ENCODE assay signal across 12 cellular contexts in the genomic region with DNA sequence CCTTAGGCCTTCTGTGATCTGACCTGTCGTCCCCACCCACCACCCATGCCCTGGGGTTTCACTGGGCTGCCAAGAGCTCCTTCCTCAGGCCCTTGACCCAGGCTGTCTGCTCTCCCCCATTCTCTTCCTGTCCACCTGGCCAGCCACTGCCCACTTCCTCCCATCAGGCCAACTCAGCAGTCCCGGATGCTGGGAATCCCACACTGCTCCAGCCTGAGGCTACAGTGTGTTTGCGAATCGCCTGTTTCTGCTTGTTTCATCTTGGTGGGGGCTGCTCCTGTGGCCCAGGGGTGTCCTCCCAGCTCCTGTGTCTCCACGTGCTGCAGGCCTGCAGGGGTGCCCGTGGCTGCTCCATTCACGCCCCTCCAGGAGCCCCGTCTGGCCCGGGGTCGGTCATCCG. TPM values are rescaled to one million over a fixed set of nuclear protein-coding genes. Genes with fewer than 3 reads are reported as not detected.
DNase-seq lines count a peak whose midpoint lies in the region; ATAC-seq and TF ChIP-seq lines count a peak whose summit lies in the region.
"Had no signal": no experiment of that assay in that cellular context is flagged by ENCODE, and none has a peak within 500 bp of the region (broad histone marks: within the 10 kb centered on the region; RNA-seq: fewer than 3 reads in every experiment).

No MANE protein-coding gene starts in this region.

- no peaks in the 10 kb centered on the region for H3K9me3 ChIP-seq in OCI-LY7 (ENCODE audit: low read length)
- H3K9me3 ChIP-seq in mammary epithelial cell (replicated peaks; ENCODE audit: insufficient read depth, low read length): no peaks in the 10 kb centered on the region
- H3K9me3 ChIP-seq in neural progenitor cell (ENCODE audit: low read depth): no peaks in the 10 kb centered on the region
- H3K9me3 ChIP-seq in WERI-Rb-1 (ENCODE audit: severe bottlenecking): no peaks in the 10 kb centered on the region

- in situ Hi-C loops in mammary epithelial cell (cut with MboI; ENCODE audit: low sequenced_read_pairs in 2 of 2): loop anchor here in 1 of 2 donors (5.0 to 25.0 kb wide), 2 partner anchors 73 to 348 kb away; partner anchors contain the start of genes CHTF18, RPUSD1 and SSTR5

- TF ChIP-seq CTCF in OCI-LY7 (conservative IDR thresholded peaks at IDR 0.05; ENCODE audit: low read length) (no peak), mammary epithelial cell (conservative IDR thresholded peaks at IDR 0.05 in 1 of 2, IDR thresholded peaks at IDR 0.05 in 1 of 2; ENCODE audit: extremely low read depth in 1 of 2, insufficient read depth in 1 of 2, low read depth in 1 of 2, low read length in 2 of 2) (no peak), neural progenitor cell (IDR thresholded peaks at IDR 0.05) (no peak), WERI-Rb-1 (IDR thresholded peaks at IDR 0.05; ENCODE audit: low read depth, low read length) (no peak)

- BruUV-seq in OCI-LY7 (replicated peaks; lab: Mats Ljungman, UMichigan) (no TSS peak), mammary epithelial cell (replicated peaks; lab: Mats Ljungman, UMichigan) (no TSS peak)

- POLR2A ChIA-PET in OCI-LY7 (lab: Charles Lee): interaction anchor here (2.0 kb wide), 1 partner anchor 14 kb away, joined by 5 read pairs; no protein-coding TSS in a partner anchor

- peak; percentile 51 for DNase-seq in Daoy (ENCODE audit: low read depth)
- no peak for DNase-seq in OCI-LY7 (ENCODE audit: low spot score)
- no peak for DNase-seq in mammary epithelial cell
- DNase-seq in neural progenitor cell (ENCODE audit: low spot score): no peak
- no peak for DNase-seq in WERI-Rb-1
- DNase-seq: activated CD8-positive, alpha-beta memory T cell treated with anti-CD3 and anti-CD28 coated beads, Interleukin-2, amount 50 U/mL, for 4 hours; activated naive CD4-positive, alpha-beta T cell treated with anti-CD3 and anti-CD28 coated beads, Interleukin-2, amount 50 U/mL, for 16 hours; stimulated activated naive CD8-positive, alpha-beta T cell treated with anti-CD3 and anti-CD28 coated beads, Interleukin-15, Interleukin-2, amounts not matched to agents 100 U/mL and 50 U/mL, for 24 hours had no signal

- H3K4me3 ChIP-seq in OCI-LY7 (ENCODE audit: low read depth, low read length, poor library complexity, severe bottlenecking) (no peak overlapping the region), mammary epithelial cell (replicated peaks in 1 of 3; ENCODE audit: insufficient read depth in 1 of 3, low read depth in 2 of 3, low read length in 3 of 3) (no peak overlapping the region), neural progenitor cell (no peak overlapping the region), WERI-Rb-1 (ENCODE audit: low read depth, low read length) (no peak overlapping the region)
- H3K4me3 ChIP-seq: SK-N-MC had no signal

- no peak for ATAC-seq in GM18517 (IDR thresholded peaks at IDR 0.05; ENCODE audit: unreplicated experiment)
- ATAC-seq in GM21619 (IDR thresholded peaks at IDR 0.05; ENCODE audit: unreplicated experiment): no peak

- H3K4me3 Mint-ChIP-seq in neural progenitor cell: peak overlapping the region; percentile 77
- H3K4me3 Mint-ChIP-seq: natural killer cell treated with Interleukin-12 subunit alpha and Interleukin-12 subunit beta and Interleukin-15 and Interleukin-18, amount 100 ng/mL, for 72 hours had no signal

- no peak overlapping the region for H2AFZ ChIP-seq in OCI-LY7 (ENCODE audit: low read length)
- no peak overlapping the region for H2AFZ ChIP-seq in mammary epithelial cell (ENCODE audit: low read depth, low read length)
- H2AFZ ChIP-seq in neural progenitor cell (replicated peaks): no peak overlapping the region

- H3K79me2 ChIP-seq in OCI-LY7 (ENCODE audit: insufficient read depth, low read depth, low read length) (no peaks in the 10 kb centered on the region), mammary epithelial cell (ENCODE audit: insufficient read depth, low read length) (no peaks in the 10 kb centered on the region), neural progenitor cell (ENCODE audit: low read depth) (no peaks in the 10 kb centered on the region)

- peak overlapping the region; percentile 58; the same call in 1 of the 2 replicates for H3K4me2 ChIP-seq in OCI-LY7 (ENCODE audit: low read length)
- peak overlapping the region; percentile 79 for H3K4me2 ChIP-seq in mammary epithelial cell (ENCODE audit: insufficient read depth, low read depth, low read length)
- H3K4me2 ChIP-seq in neural progenitor cell: peak overlapping the region; percentile 73

- no peak overlapping the region for H3K27ac Mint-ChIP-seq in neural progenitor cell
- H3K27ac Mint-ChIP-seq: natural killer cell treated with Interleukin-12 subunit alpha and Interleukin-12 subunit beta and Interleukin-15 and Interleukin-18, amount 100 ng/mL, for 72 hours had no signal

- H3K27me3 Mint-ChIP-seq in neural progenitor cell (ENCODE audit: insufficient read depth, low read depth): peaks cover 10% of the 10 kb centered on the region

- peaks cover 25% of the 10 kb centered on the region for H3K4me1 ChIP-seq in OCI-LY7 (ENCODE audit: insufficient read depth, low read length, poor library complexity, severe bottlenecking)
- H3K4me1 ChIP-seq in mammary epithelial cell (ENCODE audit: insufficient read depth, low read length): peaks cover 22% of the 10 kb centered on the region
- peaks cover 37% of the 10 kb centered on the region for H3K4me1 ChIP-seq in neural progenitor cell

- peaks cover 2% of the 10 kb centered on the region for H3K36me3 Mint-ChIP-seq in neural progenitor cell
- H3K36me3 Mint-ChIP-seq: natural killer cell treated with Interleukin-12 subunit alpha and Interleukin-12 subunit beta and Interleukin-15 and Interleukin-18, amount 100 ng/mL, for 72 hours had no signal

- H3K36me3 ChIP-seq in OCI-LY7 (ENCODE audit: insufficient read depth, low read length): no peaks in the 10 kb centered on the region
- no peaks in the 10 kb centered on the region for H3K36me3 ChIP-seq in mammary epithelial cell (ENCODE audit: insufficient read depth, low read length)
- no peaks in the 10 kb centered on the region for H3K36me3 ChIP-seq in neural progenitor cell
- no peaks in the 10 kb centered on the region; the same call in 1 of the 2 replicates for H3K36me3 ChIP-seq in WERI-Rb-1

- H3K27me3 ChIP-seq in mammary epithelial cell (ENCODE audit: insufficient read depth, low read length) (peaks cover 7% of the 10 kb centered on the region), neural progenitor cell (peaks cover 56% of the 10 kb centered on the region), WERI-Rb-1 (ENCODE audit: insufficient read depth, low read depth, severe bottlenecking) (peaks cover 10% of the 10 kb centered on the region)

- CTCF ChIA-PET in OCI-LY7 (lab: Charles Lee; ENCODE audit: unreplicated experiment): no interaction called here
- CTCF ChIA-PET in mammary epithelial cell (lab: Charles Lee; ENCODE audit: low non-redundant PET): no interaction called here

- H3F3A ChIP-seq in neural progenitor cell (ENCODE audit: low read depth): peaks cover 34% of the 10 kb centered on the region

- intact Hi-C loops in OCI-LY7 (cut with micrococcal nuclease; ENCODE audit: unreplicated experiment) (no loop called here), mammary epithelial cell (cut with micrococcal nuclease) (loop anchor here (2.0 kb wide), 1 partner anchor 29 kb away; the partner anchor contains the start of gene JMJD8)

- WGBS in mammary epithelial cell (ENCODE audit: low coverage, missing lambda C conversion rate): 64% methylated on average over 9 of the region's 11 CpGs

- H3K9me3 Mint-ChIP-seq in neural progenitor cell: no peaks in the 10 kb centered on the region
- H3K9me3 Mint-ChIP-seq: natural killer cell treated with Interleukin-12 subunit alpha and Interleukin-12 subunit beta and Interleukin-15 and Interleukin-18, amount 100 ng/mL, for 72 hours had no signal

- no peak overlapping the region for H3K27ac ChIP-seq in OCI-LY7 (ENCODE audit: low read depth, low read length, poor library complexity, severe bottlenecking)
- no peak overlapping the region for H3K27ac ChIP-seq in mammary epithelial cell (ENCODE audit: insufficient read depth, low read depth, low read length)
- no peak overlapping the region for H3K27ac ChIP-seq in neural progenitor cell
- H3K27ac ChIP-seq in WERI-Rb-1: no peak overlapping the region
- H3K27ac ChIP-seq: SK-N-MC had no signal

- dilution Hi-C loops in mammary epithelial cell (cut with HindIII; ENCODE audit: low sequenced_read_pairs): loop anchor here (5.0 to 25.0 kb wide), 7 partner anchors 57 to 673 kb away; partner anchors contain the start of genes CHTF18 and RPUSD1

- H4K20me1 ChIP-seq in OCI-LY7 (ENCODE audit: insufficient read depth, low read length) (no peaks in the 10 kb centered on the region), mammary epithelial cell (ENCODE audit: insufficient read depth, low read length) (no peaks in the 10 kb centered on the region), neural progenitor cell (ENCODE audit: low read depth) (peaks cover 41% of the 10 kb centered on the region)

- H3K9ac ChIP-seq in mammary epithelial cell (ENCODE audit: insufficient read depth, low read length): no peak overlapping the region
- no peak overlapping the region for H3K9ac ChIP-seq in neural progenitor cell

- peaks cover 52% of the 10 kb centered on the region for H3K4me1 Mint-ChIP-seq in neural progenitor cell

- no peaks in the 10 kb centered on the region for H3K9me2 ChIP-seq in OCI-LY7 (ENCODE audit: insufficient read depth, low read length)

RNA-seq across cellular contexts. Expression of gene METRN, which starts 0.8 kb away (rescaled TPM):
- total RNA-seq in Daoy (2014; rRNA removed; shearing (Covaris generic)): 40.9 and 60.0 TPM in 2 replicates
- 9.5 and 15.9 TPM in 2 replicates for total RNA-seq in OCI-LY7 (2014; rRNA removed; shearing (Covaris generic))
- total RNA-seq in OCI-LY7 (2022): 12.2 and 14.4 TPM in 2 replicates
- 10 to 100 TPM; 22.2 to 53.1 TPM for total RNA-seq in mammary epithelial cell
- 15.0 TPM for polyA plus RNA-seq in mammary epithelial cell
- polyA minus RNA-seq in mammary epithelial cell: 2.5 TPM
- total RNA-seq in neural progenitor cell (ENCODE audit: low replicate concordance): 24.3 and 110 TPM in 2 replicates

RNA-seq across cellular contexts. Expression of gene ANTKMT, which starts 6.9 kb away (rescaled TPM):
- total RNA-seq in Daoy (2014; rRNA removed; shearing (Covaris generic)): 29.8 and 54.9 TPM in 2 replicates
- 44.8 and 51.3 TPM in 2 replicates for total RNA-seq in OCI-LY7 (2014; rRNA removed; shearing (Covaris generic))
- 45.5 and 46.5 TPM in 2 replicates for total RNA-seq in OCI-LY7 (2022)
- 10 to 100 TPM; 13.5 to 35.4 TPM for total RNA-seq in mammary epithelial cell
- polyA plus RNA-seq in mammary epithelial cell: 12.6 TPM
- polyA minus RNA-seq in mammary epithelial cell: 0.72 TPM
- 7.5 and 20.9 TPM in 2 replicates for total RNA-seq in neural progenitor cell (ENCODE audit: low replicate concordance)

RNA-seq across cellular contexts. Expression of gene FBXL16, which starts 8.5 kb away (rescaled TPM):
- total RNA-seq in Daoy (2014; rRNA removed; shearing (Covaris generic)): 0.51 TPM in 1 of 2 replicates, not detected in the other
- 0.16 and 0.28 TPM in 2 replicates for total RNA-seq in OCI-LY7 (2014; rRNA removed; shearing (Covaris generic))
- total RNA-seq in OCI-LY7 (2022) (0.42 and 0.52 TPM in 2 replicates), mammary epithelial cell (1 to 10 TPM in 1 of 2 donors, under 1 TPM in 1; 0.33 to 2.6 TPM), neural progenitor cell (ENCODE audit: low replicate concordance) (0.13 and 0.65 TPM in 2 replicates)
- 0.53 TPM for polyA plus RNA-seq in mammary epithelial cell
- 1.8 TPM for polyA minus RNA-seq in mammary epithelial cell

RNA-seq across cellular contexts. Expression of gene CCDC78, which starts 12.2 kb away (rescaled TPM):
- 0.23 and 0.24 TPM in 2 replicates for total RNA-seq in Daoy (2014; rRNA removed; shearing (Covaris generic))
- total RNA-seq in OCI-LY7 (2014; rRNA removed; shearing (Covaris generic)): 25.8 and 35.9 TPM in 2 replicates
- 52.6 and 57.9 TPM in 2 replicates for total RNA-seq in OCI-LY7 (2022)
- 1 to 10 TPM; 3.0 to 5.8 TPM for total RNA-seq in mammary epithelial cell
- 3.5 TPM for polyA plus RNA-seq in mammary epithelial cell
- polyA minus RNA-seq in mammary epithelial cell: not detected
- total RNA-seq in neural progenitor cell (ENCODE audit: low replicate concordance): 0.67 and 3.7 TPM in 2 replicates

RNA-seq across cellular contexts. Expression of gene HAGHL, which starts 12.8 kb away (rescaled TPM):
- total RNA-seq in Daoy (2014; rRNA removed; shearing (Covaris generic)): 3.3 and 4.3 TPM in 2 replicates
- 28.1 and 30.8 TPM in 2 replicates for total RNA-seq in OCI-LY7 (2014; rRNA removed; shearing (Covaris generic))
- total RNA-seq in OCI-LY7 (2022): 56.3 and 57.9 TPM in 2 replicates
- total RNA-seq in mammary epithelial cell: 10 to 100 TPM in 1 of 2 donors, 1 to 10 TPM in 1; 8.0 to 20.2 TPM
- polyA plus RNA-seq in mammary epithelial cell: 8.0 TPM
- 1.0 TPM for polyA minus RNA-seq in mammary epithelial cell
- 1.0 and 5.4 TPM in 2 replicates for total RNA-seq in neural progenitor cell (ENCODE audit: low replicate concordance)
